ENCODE assay signal across 33 cellular contexts in the genomic region with DNA sequence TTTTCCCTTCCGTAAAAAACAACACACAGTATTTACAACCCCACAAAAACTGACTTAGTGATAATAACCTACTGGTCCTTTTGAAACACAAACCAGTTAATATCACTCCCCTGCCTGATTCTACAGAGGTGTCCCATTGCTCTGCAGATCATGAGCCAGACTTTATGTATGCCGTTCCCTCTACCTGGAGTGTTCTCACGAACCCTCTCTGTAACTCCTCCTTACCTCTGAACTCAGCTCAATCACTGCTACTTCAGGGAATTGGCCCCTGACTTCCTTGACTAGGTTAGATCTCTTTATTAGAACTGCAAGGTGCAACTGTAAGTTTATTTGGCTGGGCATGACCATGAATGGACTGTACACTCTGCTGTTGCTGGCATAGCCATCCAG. TPM values are rescaled to one million over a fixed set of nuclear protein-coding genes. Genes with fewer than 3 reads are reported as not detected.
"Had no signal": no experiment of that assay in that cellular context is flagged by ENCODE, and none has a peak within 500 bp of the region (broad histone marks: within the 10 kb centered on the region; RNA-seq: fewer than 3 reads in every experiment).

No MANE protein-coding gene starts in this region.

- H3K27ac Mint-ChIP-seq: activated CD4-positive, alpha-beta T cell treated with anti-CD3 and anti-CD28 coated beads, Interleukin-2, amount 10 ng/mL, durations not matched to agents 24 days and 14 days; activated CD8-positive, alpha-beta T cell treated with anti-CD3 and anti-CD28 coated beads for 36 hours; activated naive CD4-positive, alpha-beta T cell treated with anti-CD3 and anti-CD28 coated beads, Interleukin-2, amount 50 U/mL, for 72 hours; immature natural killer cell; stimulated activated naive B cell treated with anti-CD40 and anti-IgM and Interleukin-4, amounts not matched to agents 10 μg/mL and 1 μg/mL and 100 μg/mL, for 72 hours; T-helper 1 cell treated with Interleukin-12 subunit alpha and Interleukin-12 subunit beta and Interleukin-4 antibody, amounts not matched to agents 30 μg/mL and 1 μg/mL, for 36 hours; type B pancreatic cell had no signal

- H3K36me3 Mint-ChIP-seq: activated naive CD4-positive, alpha-beta T cell treated with anti-CD3 and anti-CD28 coated beads, Interleukin-2, amount 50 U/mL, for 72 hours; immature natural killer cell; stimulated activated naive B cell treated with anti-CD40 and anti-IgM and Interleukin-4, amounts not matched to agents 10 μg/mL and 1 μg/mL and 100 μg/mL, for 72 hours; type B pancreatic cell had no signal

- H3K4me3 Mint-ChIP-seq: activated CD4-positive, alpha-beta T cell treated with anti-CD3 and anti-CD28 coated beads, Interleukin-2, amount 10 ng/mL, durations not matched to agents 24 days and 14 days; activated CD8-positive, alpha-beta T cell treated with anti-CD3 and anti-CD28 coated beads for 36 hours; immature natural killer cell; stimulated activated naive B cell treated with anti-CD40 and anti-IgM and Interleukin-4, amounts not matched to agents 10 μg/mL and 1 μg/mL and 100 μg/mL, for 72 hours; T-helper 1 cell treated with Interleukin-12 subunit alpha and Interleukin-12 subunit beta and Interleukin-4 antibody, amounts not matched to agents 30 μg/mL and 1 μg/mL, for 36 hours; type B pancreatic cell had no signal

- H3K4me1 ChIP-seq: colonic mucosa, parathyroid adenoma, vagina had no signal

- DNase-seq: activated CD4-positive, alpha-beta T cell treated with anti-CD3 and anti-CD28 coated beads, Interleukin-2, amount 10 ng/mL, durations not matched to agents 24 days and 14 days; activated CD4-positive, CD25-positive, alpha-beta regulatory T cell treated with anti-CD3 and anti-CD28 coated beads, Interleukin-2, amount 50 U/mL, for 72 hours; activated CD8-positive, alpha-beta T cell treated with anti-CD3 and anti-CD28 coated beads for 36 hours; activated naive CD4-positive, alpha-beta T cell; activated T-cell treated with anti-CD3 and anti-CD28 coated beads, Interleukin-2, amount 50 U/mL, for 48 hours; anterior cingulate cortex; colonic mucosa; effector memory CD4-positive, alpha-beta T cell; head of caudate nucleus; hypothalamus; immature natural killer cell; left ventricle myocardium inferior; occipital lobe; psoas muscle; SK-N-SH; stimulated activated CD4-positive, alpha-beta T cell treated with anti-CD3 and anti-CD28 coated beads, Interleukin-15, amount 100 ng/mL, for 24 hours; stimulated activated CD4-positive, alpha-beta T cell treated with anti-CD3 and anti-CD28 coated beads, Interleukin-2, amount 100 ng/mL, for 24 hours; stimulated activated naive B cell treated with anti-CD40 and anti-IgM and Interleukin-4, amounts not matched to agents 10 μg/mL and 1 μg/mL and 100 μg/mL, for 72 hours; SW 1271; T-helper 9 cell had no signal

- H3K27me3 ChIP-seq: colonic mucosa, right atrium auricular region, vagina had no signal

- H3K4me3 ChIP-seq: colonic mucosa, gastroesophageal sphincter, left ventricle myocardium inferior, lung, psoas muscle, right atrium auricular region, suprapubic skin, vagina had no signal

- H3K9me3 Mint-ChIP-seq: activated CD4-positive, alpha-beta T cell treated with anti-CD3 and anti-CD28 coated beads, Interleukin-2, amount 10 ng/mL, durations not matched to agents 24 days and 14 days; activated CD8-positive, alpha-beta T cell treated with anti-CD3 and anti-CD28 coated beads for 36 hours; activated naive CD4-positive, alpha-beta T cell treated with anti-CD3 and anti-CD28 coated beads, Interleukin-2, amount 50 U/mL, for 72 hours; immature natural killer cell; nephron; T-helper 1 cell treated with Interleukin-12 subunit alpha and Interleukin-12 subunit beta and Interleukin-4 antibody, amounts not matched to agents 30 μg/mL and 1 μg/mL, for 36 hours; type B pancreatic cell had no signal

- H3K36me3 ChIP-seq: colonic mucosa, gastroesophageal sphincter, left ventricle myocardium inferior, right atrium auricular region, suprapubic skin, vagina had no signal

- H3K9me3 ChIP-seq: colonic mucosa, gastroesophageal sphincter, left ventricle myocardium inferior, psoas muscle, right atrium auricular region, SK-N-SH, suprapubic skin, vagina had no signal

- H3K27ac ChIP-seq: colonic mucosa, gastroesophageal sphincter, left ventricle myocardium inferior, parathyroid adenoma, psoas muscle, right atrium auricular region, suprapubic skin, vagina had no signal

RNA-seq across cellular contexts. Expression of gene LGI1, which starts 1.6 kb away (rescaled TPM):
- total RNA-seq: activated CD4-positive, alpha-beta T cell treated with anti-CD3 and anti-CD28 coated beads, Interleukin-2, amount 10 ng/mL, durations not matched to agents 24 days and 14 days; activated CD8-positive, alpha-beta T cell treated with anti-CD3 and anti-CD28 coated beads for 36 hours; activated naive CD4-positive, alpha-beta T cell treated with anti-CD3 and anti-CD28 coated beads, Interleukin-2, amount 50 U/mL, for 72 hours; dermis microvascular lymphatic vessel endothelial cell; epithelial cell of proximal tubule; kidney epithelial cell; left ventricle myocardium inferior; suprapubic skin had no signal
